In genomic region chr5:149865746-149866145, GRCh38 we compare ENCODE assay signal across 27 cellular contexts.
"Had no signal": no experiment of that assay in that cellular context is flagged by ENCODE, and none has a peak within 500 bp of the region (broad histone marks: within the 10 kb centered on the region; RNA-seq: fewer than 3 reads in every experiment).

No MANE protein-coding gene starts in this region.

- H3K27me3 ChIP-seq: ascending aorta, brain microvascular endothelial cell, dorsolateral prefrontal cortex, left lung, neural progenitor cell, upper lobe of left lung had no signal

- H3K27me3 Mint-ChIP-seq: activated CD4-positive, alpha-beta T cell treated with anti-CD3 and anti-CD28 coated beads, Interleukin-2, amount 10 ng/mL, durations not matched to agents 7 days and 5 days; activated CD8-positive, alpha-beta memory T cell treated with anti-CD3 and anti-CD28 coated beads, Interleukin-2, amount 10 ng/mL, durations not matched to agents 7 days and 5 days; activated CD8-positive, alpha-beta T cell treated with anti-CD3 and anti-CD28 coated beads for 36 hours; activated naive CD4-positive, alpha-beta T cell treated with anti-CD3 and anti-CD28 coated beads, Interleukin-2, amount 50 U/mL, for 24 hours; central memory CD8-positive, alpha-beta T cell; naive thymus-derived CD4-positive, alpha-beta T cell had no signal

- H3K9me3 Mint-ChIP-seq: activated CD4-positive, alpha-beta T cell treated with anti-CD3 and anti-CD28 coated beads, Interleukin-2, amount 10 ng/mL, durations not matched to agents 7 days and 5 days; activated CD8-positive, alpha-beta T cell treated with anti-CD3 and anti-CD28 coated beads for 36 hours; activated naive CD4-positive, alpha-beta T cell treated with anti-CD3 and anti-CD28 coated beads, Interleukin-2, amount 50 U/mL, for 24 hours; central memory CD8-positive, alpha-beta T cell; effector memory CD8-positive, alpha-beta T cell; naive thymus-derived CD4-positive, alpha-beta T cell had no signal

- H3K9ac ChIP-seq: neural progenitor cell had no signal

- FAIRE-seq: colon, endothelial cell of umbilical vein had no signal

- ATAC-seq: activated CD8-positive, alpha-beta memory T cell treated with anti-CD3 and anti-CD28 coated beads, Interleukin-2, amount 10 ng/mL, durations not matched to agents 7 days and 5 days; activated CD8-positive, alpha-beta T cell treated with anti-CD3 and anti-CD28 coated beads for 36 hours; effector memory CD8-positive, alpha-beta T cell; left lung; naive thymus-derived CD4-positive, alpha-beta T cell; sciatic nerve had no signal

- H3K27ac ChIP-seq: ascending aorta, brain microvascular endothelial cell, dorsolateral prefrontal cortex, left lung, neural progenitor cell, thoracic aorta, upper lobe of left lung, WERI-Rb-1 had no signal

- H3K4me3 ChIP-seq: ascending aorta, dorsolateral prefrontal cortex, left lung, lung, neural progenitor cell, thoracic aorta, upper lobe of left lung had no signal

- H3K4me2 ChIP-seq: neural progenitor cell had no signal

- H3K9me3 ChIP-seq: ascending aorta, left lung, thoracic aorta, upper lobe of left lung had no signal

- H3K27ac Mint-ChIP-seq: activated CD4-positive, alpha-beta T cell treated with anti-CD3 and anti-CD28 coated beads, Interleukin-2, amount 10 ng/mL, durations not matched to agents 7 days and 5 days; activated CD8-positive, alpha-beta memory T cell treated with anti-CD3 and anti-CD28 coated beads, Interleukin-2, amount 10 ng/mL, durations not matched to agents 7 days and 5 days; activated CD8-positive, alpha-beta T cell treated with anti-CD3 and anti-CD28 coated beads for 36 hours; activated naive CD4-positive, alpha-beta T cell treated with anti-CD3 and anti-CD28 coated beads, Interleukin-2, amount 50 U/mL, for 24 hours; effector memory CD8-positive, alpha-beta T cell; naive thymus-derived CD4-positive, alpha-beta T cell; neural progenitor cell had no signal

- H3K4me3 Mint-ChIP-seq: activated CD4-positive, alpha-beta T cell treated with anti-CD3 and anti-CD28 coated beads, Interleukin-2, amount 10 ng/mL, durations not matched to agents 7 days and 5 days; activated CD8-positive, alpha-beta memory T cell treated with anti-CD3 and anti-CD28 coated beads, Interleukin-2, amount 10 ng/mL, durations not matched to agents 7 days and 5 days; activated CD8-positive, alpha-beta T cell treated with anti-CD3 and anti-CD28 coated beads for 36 hours; activated naive CD4-positive, alpha-beta T cell treated with anti-CD3 and anti-CD28 coated beads, Interleukin-2, amount 50 U/mL, for 24 hours; central memory CD8-positive, alpha-beta T cell; effector memory CD8-positive, alpha-beta T cell; naive thymus-derived CD4-positive, alpha-beta T cell; neural progenitor cell had no signal

- H3K36me3 ChIP-seq: ascending aorta, brain microvascular endothelial cell, left lung, neural progenitor cell, thoracic aorta, upper lobe of left lung, WERI-Rb-1 had no signal

- H3K4me1 ChIP-seq: ascending aorta, left lung had no signal

- DNase-seq: activated CD4-positive, alpha-beta T cell treated with anti-CD3 and anti-CD28 coated beads, Interleukin-2, amount 10 ng/mL, durations not matched to agents 7 days and 5 days; activated CD4-positive, CD25-positive, alpha-beta regulatory T cell treated with anti-CD3 and anti-CD28 coated beads, Interleukin-2, amount 50 U/mL, for 72 hours; activated CD8-positive, alpha-beta memory T cell treated with anti-CD3 and anti-CD28 coated beads, Interleukin-2, amount 10 ng/mL, durations not matched to agents 7 days and 5 days; activated CD8-positive, alpha-beta T cell treated with anti-CD3 and anti-CD28 coated beads for 36 hours; activated effector memory CD4-positive, alpha-beta T cell treated with anti-CD3 and anti-CD28 coated beads, Interleukin-2, amount 50 U/mL, for 16 hours; activated T-cell treated with anti-CD3 and anti-CD28 coated beads for 4 hours; brain microvascular endothelial cell; dorsolateral prefrontal cortex; effector memory CD8-positive, alpha-beta T cell; foreskin fibroblast; kidney glomerular epithelial cell; left lung; naive thymus-derived CD4-positive, alpha-beta T cell; posterior cingulate gyrus; stimulated activated CD4-positive, alpha-beta T cell treated with anti-CD3 and anti-CD28 coated beads, Interleukin-4, amount 100 ng/mL, for 1 hour; stimulated activated naive CD4-positive, alpha-beta T cell; upper lobe of left lung; WERI-Rb-1 had no signal

- H3K36me3 Mint-ChIP-seq: activated naive CD4-positive, alpha-beta T cell treated with anti-CD3 and anti-CD28 coated beads, Interleukin-2, amount 50 U/mL, for 24 hours; neural progenitor cell had no signal
